15 cellular contexts compared by ENCODE assay signal in the genomic region with DNA sequence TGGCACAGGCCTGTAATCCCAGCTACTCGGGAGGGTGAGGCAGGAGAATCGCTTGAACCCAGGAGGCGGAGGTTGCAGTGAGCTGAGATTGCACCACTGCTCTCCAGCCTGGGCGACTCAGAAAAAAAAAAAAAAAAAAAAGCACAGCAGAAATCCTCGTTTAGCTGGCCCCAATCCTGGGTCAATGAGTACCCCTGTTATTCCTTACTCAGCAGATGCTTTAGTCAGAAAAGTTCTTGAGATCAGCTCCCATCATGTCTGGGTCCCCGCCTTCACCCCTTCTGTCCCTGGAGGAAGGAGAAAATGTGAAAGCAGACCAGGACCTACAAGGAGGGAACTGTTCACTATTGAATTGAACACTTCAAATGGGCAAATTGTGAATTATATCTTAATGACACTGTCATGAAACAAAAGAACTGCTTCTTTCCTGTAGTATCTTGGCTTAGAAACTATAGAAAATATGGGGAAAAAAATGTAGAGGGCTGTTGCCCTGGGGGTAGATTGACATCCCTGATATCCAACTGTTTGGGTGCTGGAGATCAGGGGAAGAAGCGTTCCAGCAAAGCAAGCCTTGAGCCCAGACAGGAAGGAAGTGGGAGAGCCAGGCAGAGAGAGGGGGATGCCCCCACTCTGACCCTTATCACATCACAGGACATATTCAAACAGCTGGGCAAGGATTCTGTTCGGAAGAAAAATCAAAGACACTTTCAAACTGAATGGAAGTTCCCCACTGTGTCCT. TPM values are rescaled to one million over a fixed set of nuclear protein-coding genes. Genes with fewer than 3 reads are reported as not detected.
DNase-seq lines count a peak whose midpoint lies in the region; FAIRE-seq and TF ChIP-seq lines count a peak whose summit lies in the region.
"Had no signal": no experiment of that assay in that cellular context is flagged by ENCODE, and none has a peak within 500 bp of the region (broad histone marks: within the 10 kb centered on the region; RNA-seq: fewer than 3 reads in every experiment).

No MANE protein-coding gene starts in this region.

- no peak for TF ChIP-seq CTCF in cardiac muscle cell (IDR thresholded peaks at IDR 0.05; ENCODE audit: low read depth, low read length)
- no peak for TF ChIP-seq CTCF in NB4 (IDR thresholded peaks at IDR 0.05; ENCODE audit: low read depth, low read length)
- TF ChIP-seq CTCF in fibroblast of pulmonary artery (IDR thresholded peaks at IDR 0.05; ENCODE audit: low read length, missing control alignments): no peak

- no peaks in the 10 kb centered on the region for H3K27me3 ChIP-seq in cardiac muscle cell
- H3K27me3 ChIP-seq: colonic mucosa, transverse colon had no signal

- FAIRE-seq in RCC 7860 (lab: Jason Lieb, UNC): no peak

- H3K27ac ChIP-seq in cardiac muscle cell: peak overlapping the region; percentile 18
- H3K27ac ChIP-seq: colonic mucosa, skin epidermis, transverse colon had no signal

- intact Hi-C loops in cardiac septum (cut with DNase I): loop anchor here (5.0 kb wide), 1 partner anchor 152 kb away; no protein-coding TSS in a partner anchor

- H3K9me3 ChIP-seq in cardiac muscle cell (ENCODE audit: low read depth): no peaks in the 10 kb centered on the region
- H3K9me3 ChIP-seq: colonic mucosa, transverse colon had no signal

- no peak overlapping the region for H3K4me3 ChIP-seq in cardiac muscle cell
- no peak overlapping the region for H3K4me3 ChIP-seq in NB4 (ENCODE audit: low read depth, low read length)
- H3K4me3 ChIP-seq in fibroblast of pulmonary artery (replicated peaks; ENCODE audit: low read depth, low read length): no peak overlapping the region
- H3K4me3 ChIP-seq: colonic mucosa, skin epidermis, transverse colon had no signal

- TF ChIP-seq POLR2A in NB4 (IDR thresholded peaks at IDR 0.05; ENCODE audit: extremely low read depth, insufficient read length): no peak

- peaks cover 9% of the 10 kb centered on the region for H3K4me1 ChIP-seq in cardiac muscle cell (ENCODE audit: low read depth)
- H3K4me1 ChIP-seq: colonic mucosa had no signal

- H3K36me3 ChIP-seq in cardiac muscle cell: no peaks in the 10 kb centered on the region
- H3K36me3 ChIP-seq: colonic mucosa, transverse colon had no signal

- DNase-seq in cardiac muscle cell (ENCODE audit: low read depth in 1 of 2, low spot score in 1 of 2) (peak in 1 of 2 donors; percentile 54), cardiac septum (ENCODE audit: low spot score) (no peak), NB4 (ENCODE audit: low read depth) (peak; percentile 54), fibroblast of pulmonary artery (ENCODE audit: low read depth) (peak; percentile 49), activated T-cell treated with anti-CD3 and anti-CD28 coated beads for 4 hours (no peak), RCC 7860 (ENCODE audit: low spot score) (no peak), mucosa of gallbladder (ENCODE audit: low spot score) (no peak)
- DNase-seq in activated CD8-positive, alpha-beta memory T cell treated with anti-CD3 and anti-CD28 coated beads, Interleukin-2, amount 50 U/mL, for 48 hours: no peak
- DNase-seq: activated CD4-positive, alpha-beta memory T cell treated with anti-CD3 and anti-CD28 coated beads for 36 hours; colonic mucosa; NCI-H1694 treated with DMSO at 0.1 percent for 48 hours; T-cell; transverse colon had no signal

RNA-seq across cellular contexts. Expression of gene KCNG3, which starts 16.6 kb away (rescaled TPM):
- total RNA-seq in cardiac muscle cell (0.27 and 0.39 TPM in 2 replicates), cardiac septum (not detected), mucosa of gallbladder (0.12 TPM)
- 0.20 TPM in 1 of 2 replicates, not detected in the other for polyA plus RNA-seq in cardiac muscle cell
- total RNA-seq: activated CD4-positive, alpha-beta memory T cell treated with anti-CD3 and anti-CD28 coated beads for 36 hours had no signal
- polyA plus RNA-seq: AG04450 had no signal

RNA-seq across cellular contexts. Expression of gene MTA3, which starts 58.1 kb away (rescaled TPM):
- 41.9 and 52.2 TPM in 2 replicates for total RNA-seq in cardiac muscle cell
- 52.9 and 80.5 TPM in 2 replicates for polyA plus RNA-seq in cardiac muscle cell
- total RNA-seq in cardiac septum: 21.4 TPM
- total RNA-seq in mucosa of gallbladder: 39.2 TPM

Comparison
In these comparisons a context has a peak if more than half of its experiments do, and no peak if none do; other contexts are left out.
1. DNase-seq: peak in NB4 (single experiment) and fibroblast of pulmonary artery (single experiment); none in cardiac septum (single experiment), activated T-cell treated with anti-CD3 and anti-CD28 coated beads for 4 hours (single experiment), RCC 7860 (single experiment), mucosa of gallbladder (single experiment) and activated CD8-positive, alpha-beta memory T cell treated with anti-CD3 and anti-CD28 coated beads, Interleukin-2, amount 50 U/mL, for 48 hours (single experiment).